30 cellular contexts compared by ENCODE assay signal in genomic region chr5:88288798-88289197, GRCh38.
"Had no signal": no experiment of that assay in that cellular context is flagged by ENCODE, and none has a peak within 500 bp of the region (broad histone marks: within the 10 kb centered on the region; RNA-seq: fewer than 3 reads in every experiment).

No MANE protein-coding gene starts in this region.

- FAIRE-seq: astrocyte had no signal

- H3K27ac Mint-ChIP-seq: activated CD4-positive, alpha-beta memory T cell treated with anti-CD3 and anti-CD28 coated beads, Interleukin-2, amount 10 ng/mL, durations not matched to agents 7 days and 5 days; activated CD4-positive, alpha-beta T cell treated with anti-CD3 and anti-CD28 coated beads, Interleukin-2, amount 10 ng/mL, durations not matched to agents 7 days and 5 days; activated naive CD8-positive, alpha-beta T cell; activated T-helper 17 cell treated with anti-CD3 and anti-CD28 coated beads, Interleukin-2, amount 50 U/mL, for 72 hours; dendritic cell treated with granulocyte-macrophage colony-stimulating factor and Interleukin-4, amounts not matched to agents 40 ng/mL and 50 ng/mL, for 4 days; effector memory CD8-positive, alpha-beta T cell; T-helper 2 cell treated with Interferon-gamma antibody and Interleukin-4, amounts not matched to agents 5 μg/mL and 100 μg/mL, for 36 hours had no signal

- H3K9me3 Mint-ChIP-seq: activated CD4-positive, alpha-beta memory T cell treated with anti-CD3 and anti-CD28 coated beads, Interleukin-2, amount 10 ng/mL, durations not matched to agents 7 days and 5 days; activated CD4-positive, alpha-beta T cell treated with anti-CD3 and anti-CD28 coated beads, Interleukin-2, amount 10 ng/mL, durations not matched to agents 7 days and 5 days; activated T-cell treated with anti-CD3 and anti-CD28 coated beads, Interleukin-2, amount 50 U/mL, for 4 hours; activated T-helper 17 cell treated with anti-CD3 and anti-CD28 coated beads, Interleukin-2, amount 50 U/mL, for 72 hours; dendritic cell treated with granulocyte-macrophage colony-stimulating factor and Interleukin-4, amounts not matched to agents 40 ng/mL and 50 ng/mL, for 4 days; effector memory CD8-positive, alpha-beta T cell; T-helper 2 cell treated with Interferon-gamma antibody and Interleukin-4, amounts not matched to agents 5 μg/mL and 100 μg/mL, for 36 hours had no signal

- H3K9me3 ChIP-seq: esophagus muscularis mucosa, gastroesophageal sphincter, heart right ventricle had no signal

- H3K4me1 ChIP-seq: esophagus muscularis mucosa, foreskin keratinocyte, gastroesophageal sphincter, heart right ventricle had no signal

- H3K27me3 Mint-ChIP-seq: activated CD4-positive, alpha-beta memory T cell treated with anti-CD3 and anti-CD28 coated beads, Interleukin-2, amount 10 ng/mL, durations not matched to agents 7 days and 5 days; activated CD4-positive, alpha-beta T cell treated with anti-CD3 and anti-CD28 coated beads, Interleukin-2, amount 10 ng/mL, durations not matched to agents 7 days and 5 days; activated naive CD8-positive, alpha-beta T cell; activated T-helper 17 cell treated with anti-CD3 and anti-CD28 coated beads, Interleukin-2, amount 50 U/mL, for 72 hours; dendritic cell treated with granulocyte-macrophage colony-stimulating factor and Interleukin-4, amounts not matched to agents 40 ng/mL and 50 ng/mL, for 4 days; effector memory CD8-positive, alpha-beta T cell; T-helper 17 cell had no signal

- DNase-seq: activated CD4-positive, alpha-beta memory T cell treated with anti-CD3 and anti-CD28 coated beads, Interleukin-2, amount 10 ng/mL, durations not matched to agents 7 days and 5 days; activated CD4-positive, alpha-beta T cell treated with anti-CD3 and anti-CD28 coated beads for 1 hour; activated CD4-positive, alpha-beta T cell treated with anti-CD3 and anti-CD28 coated beads for 4 hours; activated CD4-positive, alpha-beta T cell treated with anti-CD3 and anti-CD28 coated beads, Interleukin-2, amount 10 ng/mL, durations not matched to agents 7 days and 5 days; activated CD4-positive, alpha-beta T cell treated with anti-CD3 and anti-CD28 coated beads, Interleukin-2, amount 50 U/mL, for 4 hours; activated effector memory CD4-positive, alpha-beta T cell treated with Interleukin-2 at 50 U/mL for 16 hours; activated gamma-delta T cell treated with Interleukin-2 at 50 U/mL for 16 hours; activated naive CD4-positive, alpha-beta T cell treated with anti-CD3 and anti-CD28 coated beads, Interleukin-2, amount 50 U/mL, for 16 hours; activated naive CD4-positive, alpha-beta T cell treated with Interleukin-2 at 50 U/mL for 16 hours; activated T-cell treated with anti-CD3 and anti-CD28 coated beads, Interleukin-2, amount 50 U/mL, for 4 hours; amniotic stem cell; anterior cingulate cortex; central memory CD4-positive, alpha-beta T cell; cerebellar nuclear complex; dorsolateral prefrontal cortex; effector memory CD8-positive, alpha-beta T cell; erythroblast; foreskin keratinocyte; heart right ventricle; T-helper 1 cell; T-helper 17 cell; T1000 had no signal

- H3K27me3 ChIP-seq: dorsolateral prefrontal cortex, esophagus muscularis mucosa, foreskin keratinocyte, gastroesophageal sphincter, heart right ventricle had no signal

- H3K27ac ChIP-seq: coronary artery, dorsolateral prefrontal cortex, esophagus muscularis mucosa, foreskin keratinocyte, gastroesophageal sphincter, heart right ventricle had no signal

- H3K4me3 Mint-ChIP-seq: activated CD4-positive, alpha-beta memory T cell treated with anti-CD3 and anti-CD28 coated beads, Interleukin-2, amount 10 ng/mL, durations not matched to agents 7 days and 5 days; activated CD4-positive, alpha-beta T cell treated with anti-CD3 and anti-CD28 coated beads, Interleukin-2, amount 10 ng/mL, durations not matched to agents 7 days and 5 days; activated naive CD8-positive, alpha-beta T cell; activated T-cell treated with anti-CD3 and anti-CD28 coated beads, Interleukin-2, amount 50 U/mL, for 4 hours; activated T-helper 17 cell treated with anti-CD3 and anti-CD28 coated beads, Interleukin-2, amount 50 U/mL, for 72 hours; dendritic cell treated with granulocyte-macrophage colony-stimulating factor and Interleukin-4, amounts not matched to agents 40 ng/mL and 50 ng/mL, for 4 days; effector memory CD8-positive, alpha-beta T cell; T-helper 17 cell; T-helper 2 cell treated with Interferon-gamma antibody and Interleukin-4, amounts not matched to agents 5 μg/mL and 100 μg/mL, for 36 hours had no signal

- ATAC-seq: activated T-cell treated with anti-CD3 and anti-CD28 coated beads, Interleukin-2, amount 50 U/mL, for 4 hours; activated T-helper 17 cell treated with anti-CD3 and anti-CD28 coated beads, Interleukin-2, amount 50 U/mL, for 72 hours; effector memory CD8-positive, alpha-beta T cell; foreskin keratinocyte; gastroesophageal sphincter; heart right ventricle; T-helper 17 cell had no signal

- H3K4me3 ChIP-seq: coronary artery, dorsolateral prefrontal cortex, esophagus muscularis mucosa, gastroesophageal sphincter, heart right ventricle had no signal

- H3K4me1 Mint-ChIP-seq: activated CD4-positive, alpha-beta memory T cell treated with anti-CD3 and anti-CD28 coated beads, Interleukin-2, amount 10 ng/mL, durations not matched to agents 7 days and 5 days; activated CD4-positive, alpha-beta T cell treated with anti-CD3 and anti-CD28 coated beads, Interleukin-2, amount 10 ng/mL, durations not matched to agents 7 days and 5 days; activated T-helper 17 cell treated with anti-CD3 and anti-CD28 coated beads, Interleukin-2, amount 50 U/mL, for 72 hours; T-helper 17 cell had no signal
